ENCODE assay signal across 8 cellular contexts in genomic region chr7:112789453-112789823, GRCh38. TPM values are rescaled to one million over a fixed set of nuclear protein-coding genes. Genes with fewer than 3 reads are reported as not detected.
A peak's percentile ranks its signal among the peaks of the same experiment; 100 is the strongest.
DNase-seq lines count a peak whose midpoint lies in the region; ATAC-seq and TF ChIP-seq lines count a peak whose summit lies in the region.

No MANE protein-coding gene starts in this region.

- WGBS in sigmoid colon, 2 donors: 1% methylated on average over 2 of the region's 2 CpGs

- TF ChIP-seq CTCF in foreskin fibroblast (IDR thresholded peaks at IDR 0.05; ENCODE audit: low read depth, low read length) (no peak), sigmoid colon (IDR thresholded peaks at IDR 0.05) (no peak)

- no peak for TF ChIP-seq EP300 in sigmoid colon (IDR thresholded peaks at IDR 0.05)

- intact Hi-C loops in sigmoid colon (cut with DNase I): loop anchor here (5.0 kb wide), 1 partner anchor 582 kb away; the partner anchor contains the start of genes DOCK4 and ZNF277

- no peaks in the 10 kb centered on the region for H3K9me3 ChIP-seq in SJSA1 (replicated peaks)
- no peaks in the 10 kb centered on the region for H3K9me3 ChIP-seq in sigmoid colon

- H3K4me1 ChIP-seq in SJSA1 (replicated peaks) (peaks cover 13% of the 10 kb centered on the region), sigmoid colon (peaks cover 0 to 14% (median 12%) of the 10 kb centered on the region in 4 donors)

- H3K4me3 ChIP-seq in SJSA1 (peak overlapping the region; percentile 87), foreskin fibroblast (ENCODE audit: low read depth in 1 of 2, low read length in 2 of 2) (peak overlapping the region; percentile 74 to 91), sigmoid colon (peak overlapping the region; percentile 67 to 93 (median 78))

- H3K27ac ChIP-seq in SJSA1 (peak overlapping the region; percentile 91), sigmoid colon (peak overlapping the region; percentile 86 to 90 (median 88))

- H3K36me3 ChIP-seq in SJSA1: peaks cover 9% of the 10 kb centered on the region; the same call in 1 of the 2 replicates
- peaks cover 0 to 3% (median 0%) of the 10 kb centered on the region in 4 donors for H3K36me3 ChIP-seq in sigmoid colon

- DNase-seq in SJSA1 (ENCODE audit: low read depth in 1 of 2, low spot score in 2 of 2) (no peak), foreskin fibroblast (no peak), sigmoid colon (no peak), DMS53 (lab: John Stamatoyannopoulos, UW) (no peak)
- DNase-seq in stimulated activated CD4-positive, alpha-beta T cell treated with anti-CD3 and anti-CD28 coated beads, Interleukin-15, amount 100 ng/mL, for 24 hours: no peak

- TF ChIP-seq POLR2A in sigmoid colon (IDR thresholded peaks at IDR 0.05) (no peak), GM18505 (IDR thresholded peaks at IDR 0.05; ENCODE audit: borderline replicate concordance, extremely low read depth, insufficient read depth, insufficient read length) (no peak)

- H3K27me3 ChIP-seq in SJSA1 (replicated peaks) (no peaks in the 10 kb centered on the region), sigmoid colon (no peaks in the 10 kb centered on the region)

- ATAC-seq in GM19023 (IDR thresholded peaks at IDR 0.05; ENCODE audit: unreplicated experiment) (peak; percentile 1), GM18505 (IDR thresholded peaks at IDR 0.05; ENCODE audit: unreplicated experiment) (no peak), GM18519 (IDR thresholded peaks at IDR 0.05; ENCODE audit: low FRiP score, unreplicated experiment) (no peak)

RNA-seq across cellular contexts. Expression of gene TMEM168, which starts 0.8 kb away (rescaled TPM):
- total RNA-seq in SJSA1 (2014; rRNA removed; shearing (Covaris generic)): 16.6 and 21.5 TPM in 2 replicates
- 10 to 100 TPM; 14.3 to 24.3 (median 16.4) TPM for total RNA-seq in sigmoid colon
- polyA plus RNA-seq in sigmoid colon: 10 to 100 TPM in 1 of 3 donors, 1 to 10 TPM in 2; 1.2 to 11.9 (median 2.8) TPM
